Comparison of ENCODE assay signal across 16 cellular contexts in genomic region chr2:160694631-160695030, GRCh38.
DNase-seq lines count a peak whose midpoint lies in the region; ATAC-seq and TF ChIP-seq lines count a peak whose summit lies in the region.
"Had no signal": no experiment of that assay in that cellular context is flagged by ENCODE, and none has a peak within 500 bp of the region (broad histone marks: within the 10 kb centered on the region; RNA-seq: fewer than 3 reads in every experiment).

No MANE protein-coding gene starts in this region.

- H3K9ac ChIP-seq in GM23248 = no peak overlapping the region

- H3K4me3 ChIP-seq in osteoblast (ENCODE audit: insufficient read depth, low read length) = no peak overlapping the region
- no peak overlapping the region for H3K4me3 ChIP-seq in GM23248
- H3K4me3 ChIP-seq: heart right ventricle, psoas muscle had no signal

- H3K27ac ChIP-seq in osteoblast (ENCODE audit: low read depth, low read length) (no peak overlapping the region), GM23248 (no peak overlapping the region)
- H3K27ac ChIP-seq: heart right ventricle had no signal

- no peaks in the 10 kb centered on the region for H3K4me1 ChIP-seq in osteoblast (ENCODE audit: insufficient read depth, low read length)
- peaks cover 10% of the 10 kb centered on the region for H3K4me1 ChIP-seq in GM23248 (ENCODE audit: insufficient read depth)

- H3K27me3 ChIP-seq in osteoblast (ENCODE audit: insufficient read depth, low read length) (no peaks in the 10 kb centered on the region), GM23248 (replicated peaks; ENCODE audit: insufficient read depth) (no peaks in the 10 kb centered on the region)
- H3K27me3 ChIP-seq: heart right ventricle had no signal

- H3K9me3 ChIP-seq in osteoblast (ENCODE audit: low read depth, low read length) = no peaks in the 10 kb centered on the region
- H3K9me3 ChIP-seq in GM23248 (ENCODE audit: low read depth) = no peaks in the 10 kb centered on the region
- H3K9me3 ChIP-seq: heart right ventricle, psoas muscle had no signal

- 44 to 50% methylated on average over 2 of the region's 2 CpGs for WGBS in GM23248 (ENCODE audit: low coverage in 1 of 2, low lambda C conversion rate in 2 of 2, missing lambda C conversion rate in 2 of 2), 2 experiments

- ATAC-seq in GM18861 (IDR thresholded peaks at IDR 0.05; ENCODE audit: unreplicated experiment) (peak; percentile 57), GM19397 (IDR thresholded peaks at IDR 0.05; ENCODE audit: unreplicated experiment) (peak; percentile 62), HG03565 (IDR thresholded peaks at IDR 0.05; ENCODE audit: unreplicated experiment) (no peak)
- ATAC-seq: heart right ventricle had no signal

- no peaks in the 10 kb centered on the region for H3F3A ChIP-seq in GM23248 (ENCODE audit: insufficient read depth)

- no peaks in the 10 kb centered on the region for H3K36me3 ChIP-seq in osteoblast (ENCODE audit: insufficient read depth, low read length)
- no peaks in the 10 kb centered on the region for H3K36me3 ChIP-seq in GM23248 (ENCODE audit: low read depth)
- H3K36me3 ChIP-seq: heart right ventricle had no signal

- H2AFZ ChIP-seq in osteoblast (ENCODE audit: low read length) (peak overlapping the region; percentile 53), GM23248 (no peak overlapping the region)

- H3K4me2 ChIP-seq in osteoblast (ENCODE audit: insufficient read depth, low read length) (no peak overlapping the region), GM23248 (ENCODE audit: unreplicated experiment) (no peak overlapping the region)

- DNase-seq in MV-4-11 (lab: John Stamatoyannopoulos, UW) (peak; percentile 42), osteoblast (ENCODE audit: insufficient read length, low spot score, missing footprints) (no peak), HT-29 (ENCODE audit: low spot score) (no peak), GM23248 (no peak)
- DNase-seq: aorta, C1 segment of cervical spinal cord, cortex of kidney, DMS79 treated with DMSO at 0.1 percent for 48 hours, erythroblast, heart right ventricle, NCI-H1436, NCI-H69, psoas muscle had no signal

- no peaks in the 10 kb centered on the region for H3K9me2 ChIP-seq in GM23248 (ENCODE audit: insufficient read depth)

- TF ChIP-seq CTCF in osteoblast (IDR thresholded peaks at IDR 0.05; ENCODE audit: extremely low read depth, low read depth, low read length) = no peak

- in situ Hi-C loops in GM23248 (cut with MboI) = no loop called here

- no peaks in the 10 kb centered on the region for H3K79me2 ChIP-seq in osteoblast (ENCODE audit: insufficient read depth, low read length)
- no peaks in the 10 kb centered on the region for H3K79me2 ChIP-seq in GM23248 (ENCODE audit: insufficient read depth)

- H4K20me1 ChIP-seq in osteoblast (ENCODE audit: insufficient read depth, low read length) (no peaks in the 10 kb centered on the region), GM23248 (ENCODE audit: insufficient read depth) (no peaks in the 10 kb centered on the region)
